Comparison of ENCODE assay signal across 14 cellular contexts in the genomic region with DNA sequence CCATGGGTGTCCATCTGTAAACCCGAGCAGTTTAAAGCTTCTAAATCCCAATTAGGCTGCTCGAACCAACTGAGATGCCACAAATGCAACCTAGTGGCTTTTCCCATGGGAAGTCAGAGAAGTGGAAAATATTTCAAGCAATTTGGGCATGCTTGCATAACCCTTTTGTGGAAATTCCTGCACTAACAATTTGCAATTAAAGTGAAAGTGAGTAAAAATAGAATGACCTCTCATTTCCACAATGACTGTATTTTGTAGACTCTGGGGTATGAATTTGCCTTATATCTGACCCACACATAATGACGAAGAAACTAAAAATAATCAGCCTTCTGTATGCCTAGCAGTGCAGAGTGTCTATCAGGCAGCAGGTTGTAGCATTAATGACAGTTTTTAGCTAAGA.
A peak's percentile ranks its signal among the peaks of the same experiment; 100 is the strongest.
DNase-seq lines count a peak whose midpoint lies in the region; ATAC-seq and TF ChIP-seq lines count a peak whose summit lies in the region.
"Had no signal": no experiment of that assay in that cellular context is flagged by ENCODE, and none has a peak within 500 bp of the region (broad histone marks: within the 10 kb centered on the region; RNA-seq: fewer than 3 reads in every experiment).

No MANE protein-coding gene starts in this region.

- POLR2A ChIA-PET in Caco-2 (lab: Charles Lee): no interaction called here

- DNase-seq in AG08395 (ENCODE audit: low spot score) (peak; percentile 68), GM19238 (ENCODE audit: insufficient read length, low spot score) (peak; percentile 10), fibroblast of peridontal ligament (ENCODE audit: extremely low read depth) (peak; percentile 94), suprapubic skin (ENCODE audit: low spot score in 2 of 2) (no peak), Caco-2 (no peak), HPDE6-E6E7 (ENCODE audit: extremely low spot score) (no peak), thyroid gland (no peak)
- DNase-seq: activated CD4-positive, alpha-beta T cell treated with anti-CD3 and anti-CD28 coated beads, Interleukin-2, amount 10 ng/mL, durations not matched to agents 7 days and 5 days; activated naive CD8-positive, alpha-beta T cell treated with anti-CD3 and anti-CD28 coated beads, Interleukin-2, amount 50 U/mL, for 24 hours; NCI-H1105 treated with DMSO at 0.1 percent for 48 hours; stimulated activated CD4-positive, alpha-beta T cell treated with anti-CD3 and anti-CD28 coated beads, Interleukin-4, amount 100 ng/mL, for 1 hour had no signal

- intact Hi-C loops in Caco-2 (cut with micrococcal nuclease; ENCODE audit: unreplicated experiment) (no loop called here), thyroid gland (cut with DNase I) (no loop called here)

- CTCF ChIA-PET in Caco-2 (lab: Charles Lee): no interaction called here

- H3K4me1 ChIP-seq in suprapubic skin: peaks cover 9% of the 10 kb centered on the region
- H3K4me1 ChIP-seq in Caco-2: no peaks in the 10 kb centered on the region
- H3K4me1 ChIP-seq in thyroid gland: peaks cover 0 to 9% of the 10 kb centered on the region in 2 donors

- no peak overlapping the region for H3K27ac Mint-ChIP-seq in Caco-2 (ENCODE audit: unreplicated experiment)
- H3K27ac Mint-ChIP-seq: activated CD4-positive, alpha-beta T cell treated with anti-CD3 and anti-CD28 coated beads, Interleukin-2, amount 10 ng/mL, durations not matched to agents 7 days and 5 days; activated naive CD8-positive, alpha-beta T cell treated with anti-CD3 and anti-CD28 coated beads, Interleukin-2, amount 50 U/mL, for 24 hours; type B pancreatic cell had no signal

- TF ChIP-seq POLR2A in suprapubic skin (IDR thresholded peaks at IDR 0.05) (no peak), thyroid gland (IDR thresholded peaks at IDR 0.05) (no peak)

- no peak for TF ChIP-seq EP300 in suprapubic skin (IDR thresholded peaks at IDR 0.05)

- H3K4me3 ChIP-seq in suprapubic skin: no peak overlapping the region
- no peak overlapping the region for H3K4me3 ChIP-seq in Caco-2 (ENCODE audit: low read depth, low read length)
- H3K4me3 ChIP-seq in thyroid gland (replicated peaks in 1 of 3): no peak overlapping the region

- H3K36me3 Mint-ChIP-seq in Caco-2 (ENCODE audit: insufficient read depth, unreplicated experiment): no peaks in the 10 kb centered on the region
- H3K36me3 Mint-ChIP-seq: type B pancreatic cell had no signal

- TF ChIP-seq CTCF in suprapubic skin (IDR thresholded peaks at IDR 0.05): no peak
- TF ChIP-seq CTCF in Caco-2 (IDR thresholded peaks at IDR 0.05; ENCODE audit: insufficient read depth in 1 of 2, low read depth in 1 of 2, low read length in 1 of 2, severe bottlenecking in 1 of 2, unreplicated experiment in 1 of 2): no peak
- TF ChIP-seq CTCF in thyroid gland (IDR thresholded peaks at IDR 0.05): no peak

- H3K27me3 ChIP-seq in suprapubic skin: no peaks in the 10 kb centered on the region
- H3K27me3 ChIP-seq in Caco-2 (replicated peaks; ENCODE audit: control insufficient read depth, insufficient read depth, low read length): no peaks in the 10 kb centered on the region
- no peaks in the 10 kb centered on the region for H3K27me3 ChIP-seq in thyroid gland

- H3K4me1 Mint-ChIP-seq in Caco-2 (ENCODE audit: low read depth, unreplicated experiment): no peaks in the 10 kb centered on the region
- H3K4me1 Mint-ChIP-seq: activated CD4-positive, alpha-beta T cell treated with anti-CD3 and anti-CD28 coated beads, Interleukin-2, amount 10 ng/mL, durations not matched to agents 7 days and 5 days; activated naive CD8-positive, alpha-beta T cell treated with anti-CD3 and anti-CD28 coated beads, Interleukin-2, amount 50 U/mL, for 24 hours had no signal

- WGBS in suprapubic skin: 41% methylated on average over 3 of the region's 3 CpGs
- WGBS in thyroid gland, 2 donors: 46% methylated on average over 3 of the region's 3 CpGs

- ATAC-seq in HG03469 (IDR thresholded peaks at IDR 0.05; ENCODE audit: unreplicated experiment): peak; percentile 88
- ATAC-seq: activated naive CD8-positive, alpha-beta T cell treated with anti-CD3 and anti-CD28 coated beads, Interleukin-2, amount 50 U/mL, for 24 hours had no signal

- H3K9me3 ChIP-seq in suprapubic skin: no peaks in the 10 kb centered on the region
- H3K9me3 ChIP-seq in Caco-2: no peaks in the 10 kb centered on the region
- H3K9me3 ChIP-seq in thyroid gland: no peaks in the 10 kb centered on the region

- no TSS peak for BruUV-seq in Caco-2 (replicated peaks; lab: Mats Ljungman, UMichigan)

- no peaks in the 10 kb centered on the region for H3K9me3 Mint-ChIP-seq in Caco-2 (ENCODE audit: unreplicated experiment)
- H3K9me3 Mint-ChIP-seq: activated CD4-positive, alpha-beta T cell treated with anti-CD3 and anti-CD28 coated beads, Interleukin-2, amount 10 ng/mL, durations not matched to agents 7 days and 5 days; activated naive CD8-positive, alpha-beta T cell treated with anti-CD3 and anti-CD28 coated beads, Interleukin-2, amount 50 U/mL, for 24 hours; type B pancreatic cell had no signal

- no peaks in the 10 kb centered on the region for H3K27me3 Mint-ChIP-seq in Caco-2 (ENCODE audit: insufficient read depth, unreplicated experiment)
- H3K27me3 Mint-ChIP-seq: type B pancreatic cell had no signal

- H3K27ac ChIP-seq in suprapubic skin (no peak overlapping the region), thyroid gland (peak overlapping the region in 1 of 3 donors; percentile 17)
- H3K27ac ChIP-seq: C4-2B had no signal

- H3K36me3 ChIP-seq in suprapubic skin (no peaks in the 10 kb centered on the region), Caco-2 (ENCODE audit: control insufficient read depth, insufficient read depth, low read length) (no peaks in the 10 kb centered on the region), thyroid gland (no peaks in the 10 kb centered on the region)

- no peak overlapping the region for H3K4me3 Mint-ChIP-seq in Caco-2 (ENCODE audit: unreplicated experiment)
- H3K4me3 Mint-ChIP-seq: activated CD4-positive, alpha-beta T cell treated with anti-CD3 and anti-CD28 coated beads, Interleukin-2, amount 10 ng/mL, durations not matched to agents 7 days and 5 days; activated naive CD8-positive, alpha-beta T cell treated with anti-CD3 and anti-CD28 coated beads, Interleukin-2, amount 50 U/mL, for 24 hours; type B pancreatic cell had no signal

Comparison
In these comparisons a context has a peak if more than half of its experiments do, and no peak if none do; other contexts are left out.
1. DNase-seq: peak in AG08395 (single experiment), GM19238 (single experiment) and fibroblast of peridontal ligament (single experiment); none in suprapubic skin (0 of 2), Caco-2 (0 of 2), HPDE6-E6E7 (single experiment) and thyroid gland (0 of 2).